In the genomic region with DNA sequence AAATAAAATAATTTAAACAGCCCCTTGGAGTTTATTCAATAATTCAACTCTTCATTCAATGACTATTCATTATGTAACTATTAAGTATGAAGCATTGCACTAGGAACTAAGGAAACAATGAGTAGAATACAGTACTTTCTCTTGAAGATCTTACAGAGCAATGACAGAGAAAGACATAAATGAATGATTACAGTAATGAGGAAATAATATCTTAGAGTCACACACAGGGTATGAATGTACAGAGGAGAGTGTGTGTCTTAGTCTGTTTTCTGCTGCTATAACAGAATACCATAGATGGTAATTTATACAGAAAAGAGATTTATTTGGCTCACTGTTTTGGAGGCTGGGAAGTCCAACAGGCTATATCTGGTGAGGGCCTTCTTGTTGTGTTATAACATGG, we compare ENCODE assay signal across 5 cellular contexts.
"Had no signal": no experiment of that assay in that cellular context is flagged by ENCODE, and none has a peak within 500 bp of the region (broad histone marks: within the 10 kb centered on the region; RNA-seq: fewer than 3 reads in every experiment).

No MANE protein-coding gene starts in this region.

- H3K27ac ChIP-seq: HL-60 had no signal

- H3K9me3 Mint-ChIP-seq: IgD-negative memory B cell had no signal

- DNase-seq: IMR-90 had no signal

- H3K27ac Mint-ChIP-seq: IgD-negative memory B cell had no signal

- ATAC-seq: HepG2, K562 had no signal

- H3K4me3 ChIP-seq: K562 had no signal

- H3K27me3 Mint-ChIP-seq: IgD-negative memory B cell had no signal

- H3K36me3 Mint-ChIP-seq: IgD-negative memory B cell had no signal
